In genomic region chr3:150545419-150546225, GRCh38 we compare ENCODE assay signal across 1 cellular context.
A peak's percentile ranks its signal among the peaks of the same experiment; 100 is the strongest.
TF ChIP-seq lines count a peak whose summit lies in the region.

No MANE protein-coding gene starts in this region.

TF ChIP-seq in WTC11, 78 proteins besides CTCF, POLR2A, EP300 and RAD21 (continued from another document):
- no peak for TF ChIP-seq MLX (CRISPR knock-in tag; IDR thresholded peaks at IDR 0.05)
- TF ChIP-seq NFATC4 (CRISPR knock-in tag; IDR thresholded peaks at IDR 0.05) = 0 out of 2 replicates have a peak, but pooled peaks have one; percentile 27
- no peak for TF ChIP-seq PREB (CRISPR knock-in tag; IDR thresholded peaks at IDR 0.05; ENCODE audit: borderline replicate concordance)
- peak; percentile 20; the same call in 1 of the 2 replicates for TF ChIP-seq FOXP4 (CRISPR knock-in tag; IDR thresholded peaks at IDR 0.05)
- 0 out of 2 replicates have a peak, but pooled peaks have one; percentile 36 for TF ChIP-seq KAT7 (CRISPR knock-in tag; IDR thresholded peaks at IDR 0.05; ENCODE audit: borderline replicate concordance)
- TF ChIP-seq ZNF138 (CRISPR knock-in tag; conservative IDR thresholded peaks at IDR 0.05) = peak; percentile 93; the same call in 1 of the 2 replicates
- 0 out of 2 replicates have a peak, but pooled peaks have one; percentile 88 for TF ChIP-seq STAT6 (CRISPR knock-in tag; conservative IDR thresholded peaks at IDR 0.05; ENCODE audit: low read depth)
- no peak for TF ChIP-seq MAX (CRISPR knock-in tag; IDR thresholded peaks at IDR 0.05)
